ENCODE assay signal across 23 cellular contexts in the genomic region with DNA sequence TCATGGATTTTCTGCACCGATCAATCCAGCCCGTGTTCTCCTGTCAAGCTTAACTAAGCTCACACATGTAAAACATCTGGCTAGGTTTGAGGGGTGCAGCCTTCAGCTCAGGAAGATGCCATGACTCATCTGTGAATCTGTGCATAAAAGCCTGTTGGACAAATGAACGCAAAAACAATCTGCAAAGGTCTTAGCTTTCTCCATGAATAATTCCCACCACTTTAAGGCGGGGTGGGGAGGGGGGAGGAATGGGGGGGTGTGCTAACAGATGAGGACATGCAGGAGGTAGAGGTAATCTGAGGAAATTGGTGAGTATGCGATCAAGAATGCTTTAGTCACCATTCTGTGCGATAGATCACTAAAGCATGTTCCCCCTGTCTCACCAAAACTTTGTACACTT. TPM values are rescaled to one million over a fixed set of nuclear protein-coding genes. Genes with fewer than 3 reads are reported as not detected.
DNase-seq lines count a peak whose midpoint lies in the region; ATAC-seq and TF ChIP-seq lines count a peak whose summit lies in the region.
"Had no signal": no experiment of that assay in that cellular context is flagged by ENCODE, and none has a peak within 500 bp of the region (broad histone marks: within the 10 kb centered on the region; RNA-seq: fewer than 3 reads in every experiment).

No MANE protein-coding gene starts in this region.

- H3K4me3 ChIP-seq in GM23248 = no peak overlapping the region
- no peak overlapping the region for H3K4me3 ChIP-seq in colonic mucosa
- H3K4me3 ChIP-seq: ascending aorta, psoas muscle, spleen had no signal

- peaks cover 21% of the 10 kb centered on the region; the same call in 1 of the 2 replicates for H3F3A ChIP-seq in GM23248 (ENCODE audit: insufficient read depth)

- H3K9me3 ChIP-seq in GM23248 (ENCODE audit: low read depth) (no peaks in the 10 kb centered on the region), colonic mucosa (no peaks in the 10 kb centered on the region)
- no peaks in the 10 kb centered on the region for H3K9me3 ChIP-seq in CD4-positive, alpha-beta T cell (ENCODE audit: control insufficient read depth, low read length)
- H3K9me3 ChIP-seq: ascending aorta, psoas muscle, spleen had no signal

- no peak overlapping the region for H2AFZ ChIP-seq in GM23248

- H3K4me1 ChIP-seq in GM23248 (ENCODE audit: insufficient read depth) = peaks cover 25% of the 10 kb centered on the region
- H3K4me1 ChIP-seq in colonic mucosa = peaks cover 7% of the 10 kb centered on the region

- peak; percentile 70 for DNase-seq in GM23248
- DNase-seq in RPMI7951 (ENCODE audit: low read depth) = peak; percentile 78
- DNase-seq in lung microvascular endothelial cell (ENCODE audit: low read depth in 2 of 2) = peak; percentile 29 to 89
- DNase-seq in colonic mucosa = no peak
- DNase-seq in CD4-positive, alpha-beta T cell = no peak
- no peak for DNase-seq in ureter (ENCODE audit: low spot score)
- DNase-seq: activated CD4-positive, alpha-beta T cell treated with anti-CD3 and anti-CD28 coated beads, Interleukin-2, amount 50 U/mL, for 4 hours; activated naive CD4-positive, alpha-beta T cell treated with Interleukin-2 at 50 U/mL for 16 hours; activated T-cell treated with anti-CD3 and anti-CD28 coated beads, Interleukin-2, amount 50 U/mL, for 1 hour; Calu3; erythroblast; hippocampal formation; midbrain; MV-4-11; NCI-H187 treated with DMSO at 0.1 percent for 48 hours; psoas muscle; spleen; T-helper 1 cell had no signal

- H3K27ac ChIP-seq in GM23248 (no peak overlapping the region), colonic mucosa (no peak overlapping the region)
- H3K27ac ChIP-seq in CD4-positive, alpha-beta T cell (ENCODE audit: low read depth, low read length) = no peak overlapping the region
- H3K27ac ChIP-seq: ascending aorta, psoas muscle, spleen, VCaP had no signal

- H3K4me3 Mint-ChIP-seq in CD4-positive, alpha-beta T cell = no peak overlapping the region
- H3K4me3 Mint-ChIP-seq: dendritic cell treated with granulocyte-macrophage colony-stimulating factor and Interleukin-4, amounts not matched to agents 40 ng/mL and 50 ng/mL, for 4 days had no signal

- peaks cover 25% of the 10 kb centered on the region for H3K4me1 Mint-ChIP-seq in CD4-positive, alpha-beta T cell (ENCODE audit: low read depth)

- H3K36me3 ChIP-seq in GM23248 (ENCODE audit: low read depth) (no peaks in the 10 kb centered on the region), colonic mucosa (no peaks in the 10 kb centered on the region)
- H3K36me3 ChIP-seq: ascending aorta, spleen had no signal

- no peak overlapping the region for H3K9ac ChIP-seq in GM23248
- no peak overlapping the region for H3K9ac ChIP-seq in colonic mucosa (ENCODE audit: low read depth in 2 of 2, low read length in 2 of 2)

- H3K9me3 Mint-ChIP-seq in CD4-positive, alpha-beta T cell = no peaks in the 10 kb centered on the region
- H3K9me3 Mint-ChIP-seq: dendritic cell treated with granulocyte-macrophage colony-stimulating factor and Interleukin-4, amounts not matched to agents 40 ng/mL and 50 ng/mL, for 4 days had no signal

- H3K27me3 ChIP-seq in GM23248 (replicated peaks; ENCODE audit: insufficient read depth) (no peaks in the 10 kb centered on the region), colonic mucosa (no peaks in the 10 kb centered on the region)
- H3K27me3 ChIP-seq in CD4-positive, alpha-beta T cell (ENCODE audit: control insufficient read depth, insufficient read depth, low read length) = peaks cover 69% of the 10 kb centered on the region
- H3K27me3 ChIP-seq: ascending aorta had no signal

- H3K4me2 ChIP-seq in GM23248 (ENCODE audit: unreplicated experiment) = no peak overlapping the region

- H3K27me3 Mint-ChIP-seq in CD4-positive, alpha-beta T cell = peaks cover 80% of the 10 kb centered on the region
- H3K27me3 Mint-ChIP-seq: dendritic cell treated with granulocyte-macrophage colony-stimulating factor and Interleukin-4, amounts not matched to agents 40 ng/mL and 50 ng/mL, for 4 days had no signal

- WGBS in GM23248 (ENCODE audit: low coverage in 1 of 2, low lambda C conversion rate in 2 of 2, missing lambda C conversion rate in 2 of 2), 2 experiments = 37 to 50% methylated on average over 6 of the region's 6 CpGs

- POLR2A ChIA-PET in CD4-positive, alpha-beta T cell (lab: Charles Lee) = no interaction called here

- CTCF ChIA-PET in CD4-positive, alpha-beta T cell (lab: Charles Lee) = no interaction called here

- intact Hi-C loops in colonic mucosa (cut with DNase I) = no loop called here
- intact Hi-C loops in CD4-positive, alpha-beta T cell (cut with DNase I, micrococcal nuclease) = loop anchor here in 1 of 2 experiments (10.0 kb wide), 2 partner anchors 193 to 733 kb away; a partner anchor contains a TSS

- TF ChIP-seq CTCF in colonic mucosa (IDR thresholded peaks at IDR 0.05) = no peak
- TF ChIP-seq CTCF in CD4-positive, alpha-beta T cell (IDR thresholded peaks at IDR 0.05) = no peak

- H4K20me1 ChIP-seq in GM23248 (ENCODE audit: insufficient read depth) = no peaks in the 10 kb centered on the region

- no peak overlapping the region for H3K27ac Mint-ChIP-seq in CD4-positive, alpha-beta T cell
- H3K27ac Mint-ChIP-seq: dendritic cell treated with granulocyte-macrophage colony-stimulating factor and Interleukin-4, amounts not matched to agents 40 ng/mL and 50 ng/mL, for 4 days had no signal

- no peaks in the 10 kb centered on the region for H3K9me2 ChIP-seq in GM23248 (ENCODE audit: insufficient read depth)

- H3K36me3 Mint-ChIP-seq in CD4-positive, alpha-beta T cell (ENCODE audit: low read depth) = peaks cover 4% of the 10 kb centered on the region

- in situ Hi-C loops in GM23248 (cut with MboI) = no loop called here

- ATAC-seq in esophagus mucosa (peak; percentile 22), HG03097 (IDR thresholded peaks at IDR 0.05; ENCODE audit: low FRiP score, unreplicated experiment) (no peak)
- no peak for ATAC-seq in CD4-positive, alpha-beta T cell (ENCODE audit: poor library complexity)
- ATAC-seq: psoas muscle had no signal

- H3K79me2 ChIP-seq in GM23248 (ENCODE audit: insufficient read depth) = peaks cover 20% of the 10 kb centered on the region

RNA-seq across cellular contexts. Expression of gene DOCK4, which starts 4.8 kb away (rescaled TPM):
- 3.7 and 5.0 TPM in 2 replicates for total RNA-seq in GM23248 (2014; rRNA removed; shearing (Covaris generic))
- polyA plus RNA-seq in GM23248 (2016; fragmentation: Nextera tagmentation; extraction: Ambion mirVana) = 2.0 and 2.1 TPM in 2 replicates
- 5.5 and 10.8 TPM in 2 replicates for total RNA-seq in RPMI7951 (2014; rRNA removed; shearing (Covaris generic))
- total RNA-seq in esophagus mucosa (6.5 TPM), lung microvascular endothelial cell (57.1 and 58.6 TPM in 2 replicates), colonic mucosa (10 to 100 TPM in 1 of 2 donors, 1 to 10 TPM in 1; 6.5 to 11.1 TPM), ureter (37.9 TPM)
- under 1 TPM; 0.31 to 0.38 TPM for total RNA-seq in CD4-positive, alpha-beta T cell

RNA-seq across cellular contexts. Expression of gene ZNF277, which starts 5.1 kb away (rescaled TPM):
- total RNA-seq in GM23248 (2014; rRNA removed; shearing (Covaris generic)) = 25.1 and 29.6 TPM in 2 replicates
- 10.0 and 11.5 TPM in 2 replicates for polyA plus RNA-seq in GM23248 (2016; fragmentation: Nextera tagmentation; extraction: Ambion mirVana)
- total RNA-seq in RPMI7951 (2014; rRNA removed; shearing (Covaris generic)) = 25.4 and 34.5 TPM in 2 replicates
- total RNA-seq in esophagus mucosa = 17.0 TPM
- total RNA-seq in lung microvascular endothelial cell = 34.9 and 45.3 TPM in 2 replicates
- 10 to 100 TPM; 14.1 to 27.4 TPM for total RNA-seq in colonic mucosa
- 10 to 100 TPM; 21.6 to 22.5 TPM for total RNA-seq in CD4-positive, alpha-beta T cell
- 20.6 TPM for total RNA-seq in ureter

Comparison
In these comparisons a context has a peak if more than half of its experiments do, and no peak if none do; other contexts are left out.
1. DNase-seq: peak in GM23248 (single experiment), RPMI7951 (single experiment) and lung microvascular endothelial cell (2 of 2); none in colonic mucosa (single experiment), CD4-positive, alpha-beta T cell (0 of 10) and ureter (single experiment).